Comparison of ENCODE assay signal across 3 cellular contexts in genomic region chr11:42958635-42959034, GRCh38.
"Had no signal": no experiment of that assay in that cellular context is flagged by ENCODE, and none has a peak within 500 bp of the region (broad histone marks: within the 10 kb centered on the region; RNA-seq: fewer than 3 reads in every experiment).

No MANE protein-coding gene starts in this region.

- ATAC-seq: GM12878 had no signal

- DNase-seq: GDM1, GF-D8 had no signal

- H3K4me3 ChIP-seq: GM12878 had no signal
